ENCODE assay signal across 8 cellular contexts in genomic region chr12:76777765-76778216, GRCh38. TPM values are rescaled to one million over a fixed set of nuclear protein-coding genes. Genes with fewer than 3 reads are reported as not detected.
A peak's percentile ranks its signal among the peaks of the same experiment; 100 is the strongest.
DNase-seq lines count a peak whose midpoint lies in the region; ATAC-seq, FAIRE-seq and TF ChIP-seq lines count a peak whose summit lies in the region.

No MANE protein-coding gene starts in this region.

- no peaks in the 10 kb centered on the region for H4K20me1 ChIP-seq in K562 (replicated peaks; ENCODE audit: control insufficient read depth, insufficient read depth, low read length)

- POLR2A ChIA-PET in K562 (lab: Yijun Ruan, JAX): interaction anchor here (0.6 to 2.0 kb wide), 6 partner anchors 9 to 370 kb away, joined by 3 to 10 read pairs (median 4); no protein-coding TSS in a partner anchor

- no peak for TF ChIP-seq RAD21 in K562 (CRISPR knock-in tag; conservative IDR thresholded peaks at IDR 0.05 in 1 of 2, IDR thresholded peaks at IDR 0.05 in 1 of 2)

- no TSS peak for BruUV-seq in K562 (replicated peaks; lab: Mats Ljungman, UMichigan)

- peak; percentile 48 for DNase-seq in GM12891 (ENCODE audit: insufficient read length, low spot score)
- peak in 2 of 4 experiments; percentile 42 to 61 for DNase-seq in K562 (ENCODE audit: extremely low read depth in 1 of 4, low spot score in 3 of 4)
- DNase-seq in activated CD4-positive, CD25-positive, alpha-beta regulatory T cell treated with anti-CD3 and anti-CD28 coated beads, Interleukin-2, amount 50 U/mL, for 72 hours: no peak
- DNase-seq in effector memory CD4-positive, alpha-beta T cell: no peak
- DNase-seq in ecto neural progenitor cell (ENCODE audit: low spot score): no peak
- DNase-seq in Kasumi-1 (lab: John Stamatoyannopoulos, UW): no peak

- CTCF ChIA-PET in K562 (lab: Yijun Ruan, JAX; ENCODE audit: low intra/inter-chr PET ratio): interaction anchor here (0.6 kb wide), 1 partner anchor 423 kb away, joined by 3 read pairs; no protein-coding TSS in a partner anchor

- H3K4me2 ChIP-seq in K562 (ENCODE audit: insufficient read depth, low read length): peak overlapping the region; percentile 73

- H3K36me3 ChIP-seq in K562 (ENCODE audit: control insufficient read depth, insufficient read depth, low read length): no peaks in the 10 kb centered on the region
- no peaks in the 10 kb centered on the region for H3K36me3 ChIP-seq in effector memory CD4-positive, alpha-beta T cell (ENCODE audit: control insufficient read depth, insufficient read depth, low read length)

- peak overlapping the region; percentile 25; the same call in 1 of the 2 replicates for H2AFZ ChIP-seq in K562 (ENCODE audit: low read depth, low read length)

- TF ChIP-seq CTCF in K562 (IDR thresholded peaks at IDR 0.05 in 2 of 3, conservative IDR thresholded peaks at IDR 0.05 in 1 of 3; ENCODE audit: insufficient read depth in 2 of 3, low read depth in 1 of 3, low read length in 3 of 3): no peak

- intact Hi-C loops in K562 (cut with micrococcal nuclease): loop anchor here (10.0 kb wide), 1 partner anchor 1263 kb away; the partner anchor contains the start of gene KRR1

- H3K4me3 ChIP-seq in K562: peak overlapping the region; percentile 3; the same call in 1 of the 2 replicates
- no peak overlapping the region for H3K4me3 ChIP-seq in effector memory CD4-positive, alpha-beta T cell (ENCODE audit: insufficient read depth, low read depth, low read length, poor library complexity, severe bottlenecking)

- H3K27ac ChIP-seq in K562 (ENCODE audit: extremely low read depth, low read depth, low read length): peak overlapping the region; percentile 73
- no peak overlapping the region for H3K27ac ChIP-seq in effector memory CD4-positive, alpha-beta T cell (ENCODE audit: insufficient read depth, low read length, poor library complexity, severe bottlenecking)

- no peak; the same call in 1 of the 2 replicates for TF ChIP-seq EP300 in K562 (IDR thresholded peaks at IDR 0.05; ENCODE audit: low read length)

- H3K4me1 ChIP-seq in K562 (replicated peaks in 1 of 2; ENCODE audit: control insufficient read depth in 2 of 2, insufficient read depth in 2 of 2, low read length in 2 of 2): peaks cover 13 to 31% of the 10 kb centered on the region in 2 experiments
- no peaks in the 10 kb centered on the region for H3K4me1 ChIP-seq in effector memory CD4-positive, alpha-beta T cell (ENCODE audit: control insufficient read depth, insufficient read depth, low read length, poor library complexity, severe bottlenecking)

- H3K9me3 ChIP-seq in K562 (replicated peaks; ENCODE audit: control insufficient read depth, insufficient read depth, low read depth, low read length): peaks cover 9% of the 10 kb centered on the region
- no peaks in the 10 kb centered on the region for H3K9me3 ChIP-seq in effector memory CD4-positive, alpha-beta T cell (ENCODE audit: control insufficient read depth, low read length)

- peak; percentile 83 for FAIRE-seq in GM12891 (lab: Jason Lieb, UNC)
- FAIRE-seq in K562 (lab: Jason Lieb, UNC): peak; percentile 23

- in situ Hi-C loops in K562 (cut with MboI): no loop called here

- no peaks in the 10 kb centered on the region for H3K27me3 ChIP-seq in K562 (ENCODE audit: control insufficient read depth in 2 of 2, insufficient read depth in 2 of 2, low read length in 2 of 2)
- no peaks in the 10 kb centered on the region for H3K27me3 ChIP-seq in effector memory CD4-positive, alpha-beta T cell (replicated peaks; ENCODE audit: control insufficient read depth, insufficient read depth, low read length, poor library complexity, severe bottlenecking)

- 11% methylated on average over 5 of the region's 5 CpGs for WGBS in K562 (ENCODE audit: insufficient coverage, low coverage, missing lambda C conversion rate)

- peaks cover 97% of the 10 kb centered on the region for H3K79me2 ChIP-seq in K562 (ENCODE audit: control insufficient read depth, insufficient read depth, low read length)

- ATAC-seq in GM19468 (IDR thresholded peaks at IDR 0.05; ENCODE audit: extremely low read depth, unreplicated experiment) (peak; percentile 98), HG03354 (IDR thresholded peaks at IDR 0.05; ENCODE audit: poor library complexity, severe bottlenecking, unreplicated experiment) (peak; percentile 100), K562 (peak; percentile 73)

- no peaks in the 10 kb centered on the region for H3K9me1 ChIP-seq in K562 (ENCODE audit: control insufficient read depth, insufficient read depth, low read length)

- TF ChIP-seq POLR2A in GM12891 (IDR thresholded peaks at IDR 0.05; ENCODE audit: low read depth, low read length): no peak
- TF ChIP-seq POLR2A in K562 (conservative IDR thresholded peaks at IDR 0.05): no peak

- H3K9ac ChIP-seq in K562 (ENCODE audit: insufficient read depth in 1 of 2, low read depth in 2 of 2, low read length in 2 of 2): peak overlapping the region; percentile 40 to 69; a peak in 3 of 4 replicates

TF ChIP-seq in GM12891, 5 proteins besides CTCF, POLR2A, EP300 and RAD21:
- TF ChIP-seq POU2F2 (IDR thresholded peaks at IDR 0.05; ENCODE audit: low read depth, low read length): no peak
- TF ChIP-seq POLR2AphosphoS5 (IDR thresholded peaks at IDR 0.05; ENCODE audit: low read depth, low read length): no peak
- peak; percentile 99 for TF ChIP-seq SPI1 (IDR thresholded peaks at IDR 0.05; ENCODE audit: low read depth, low read length)

TF ChIP-seq in K562, 482 proteins besides CTCF, POLR2A, EP300 and RAD21 (continues in another document):
- TF ChIP-seq BCOR (IDR thresholded peaks at IDR 0.05) (peak; percentile 46; the same call in 1 of the 2 replicates), ZBTB11 (CRISPR knock-in tag; IDR thresholded peaks at IDR 0.05) (0 out of 6 replicates have a peak, but pooled peaks of 1 of the 3 experiments have one; percentile 51), PKNOX1 (IDR thresholded peaks at IDR 0.05) (peak; percentile 36), FOXK2 (conservative IDR thresholded peaks at IDR 0.05 in 1 of 2, IDR thresholded peaks at IDR 0.05 in 1 of 2; ENCODE audit: low read depth in 2 of 2) (peak; percentile 77 to 82), HDAC2 (IDR thresholded peaks at IDR 0.05) (0 out of 2 replicates have a peak, but pooled peaks have one; percentile 22)

RNA-seq across cellular contexts. Expression of gene ZDHHC17, which starts 13.9 kb away (rescaled TPM):
- 7.2 TPM for polyA plus RNA-seq in GM12891 (2012; ENCODE audit: low read depth, missing spikeins)
- 214 and 221 TPM in 2 replicates for total RNA-seq in K562 (2011; cell fraction: chromatin; rRNA removed; ENCODE audit: low replicate concordance)
- total RNA-seq in K562 (2011; cell fraction: nucleolus; rRNA removed): 85.4 and 123 TPM in 2 replicates
- 120 and 131 TPM in 2 replicates for total RNA-seq in K562 (2011; cell fraction: nucleoplasm; rRNA removed)
- total RNA-seq in K562 (2014; rRNA removed) (20.7 and 36.6 TPM in 2 replicates), K562 (2014; rRNA removed; fragmentation: Illumina TruSeq; extraction: Trizol) (40.0 and 45.5 TPM in 2 replicates), K562 (2015; rRNA removed; fragmentation: Illumina TruSeq; extraction: Trizol) (36.5 and 40.2 TPM in 2 replicates), K562 (2021) (23.8 and 27.5 TPM in 2 replicates)
- polyA plus RNA-seq in K562 (2011; rRNA removed) (52.8 and 66.0 TPM in 2 replicates), K562 (2014; fragmentation: Illumina TruSeq; extraction: Trizol) (20.2 and 25.1 TPM in 2 replicates), K562 (2014; fragmentation: Nextera tagmentation; extraction: Ambion mirVana) (10 to 100 TPM in 1 of 2 experiments, 1 to 10 TPM in 1; 6.7 to 12.4 TPM), K562 (2014; rRNA removed) (26.2 and 31.9 TPM in 2 replicates)
- polyA plus RNA-seq in K562 (2011; cell fraction: cytosol; rRNA removed): 12.7 and 24.5 TPM in 2 replicates
- polyA plus RNA-seq in K562 (2011; cell fraction: nucleus; rRNA removed): 148 and 154 TPM in 2 replicates
- polyA plus RNA-seq in K562 (2012): 14.1 and 18.5 TPM in 2 replicates
- 239 and 255 TPM in 2 replicates for polyA minus RNA-seq in K562 (2011; rRNA and poly(A)+ RNA removed)
- polyA minus RNA-seq in K562 (2011; cell fraction: cytosol; rRNA and poly(A)+ RNA removed): 33.1 and 42.5 TPM in 2 replicates
- polyA minus RNA-seq in K562 (2011; cell fraction: nucleus; rRNA and poly(A)+ RNA removed): 127 and 168 TPM in 2 replicates
